In genomic region chr14:91830777-91831176, GRCh38 we compare ENCODE assay signal across 8 cellular contexts. TPM values are rescaled to one million over a fixed set of nuclear protein-coding genes. Genes with fewer than 3 reads are reported as not detected.
A peak's percentile ranks its signal among the peaks of the same experiment; 100 is the strongest.
DNase-seq lines count a peak whose midpoint lies in the region; ATAC-seq, FAIRE-seq and TF ChIP-seq lines count a peak whose summit lies in the region.

No MANE protein-coding gene starts in this region.

- H3K27ac Mint-ChIP-seq in neural progenitor cell, result no peak overlapping the region

- peaks cover 6% of the 10 kb centered on the region for H3K4me1 ChIP-seq in neural progenitor cell

- TF ChIP-seq CTCF in neural progenitor cell (IDR thresholded peaks at IDR 0.05) (no peak), foreskin fibroblast (IDR thresholded peaks at IDR 0.05; ENCODE audit: low read depth, low read length) (no peak), GM20000 (IDR thresholded peaks at IDR 0.05; ENCODE audit: extremely low read depth, missing control alignments) (no peak)

- H3K27me3 ChIP-seq in neural progenitor cell, result peaks cover 21% of the 10 kb centered on the region

- no peaks in the 10 kb centered on the region for H3K9me3 Mint-ChIP-seq in neural progenitor cell

- H3K4me3 ChIP-seq in neural progenitor cell (no peak overlapping the region), foreskin fibroblast (ENCODE audit: low read depth in 1 of 2, low read length in 2 of 2) (no peak overlapping the region)

- FAIRE-seq in frontal cortex (lab: Jason Lieb, UNC), result no peak

- H3K27ac ChIP-seq in neural progenitor cell, result no peak overlapping the region

- H3K9ac ChIP-seq in neural progenitor cell, result no peak overlapping the region

- H2AFZ ChIP-seq in neural progenitor cell (replicated peaks), result peak overlapping the region; percentile 36

- peaks cover 17% of the 10 kb centered on the region for H3K27me3 Mint-ChIP-seq in neural progenitor cell (ENCODE audit: insufficient read depth, low read depth)

- peaks cover 6% of the 10 kb centered on the region for H4K20me1 ChIP-seq in neural progenitor cell (ENCODE audit: low read depth)

- H3K9me3 ChIP-seq in neural progenitor cell (ENCODE audit: low read depth), result no peaks in the 10 kb centered on the region

- H3K79me2 ChIP-seq in neural progenitor cell (ENCODE audit: low read depth), result no peaks in the 10 kb centered on the region

- H3K4me3 Mint-ChIP-seq in neural progenitor cell, result no peak overlapping the region

- ATAC-seq in GM19043 (IDR thresholded peaks at IDR 0.05; ENCODE audit: low read depth, unreplicated experiment) (peak; percentile 85), HG02798 (IDR thresholded peaks at IDR 0.05; ENCODE audit: poor library complexity, unreplicated experiment) (peak; percentile 88)

- H3F3A ChIP-seq in neural progenitor cell (ENCODE audit: low read depth), result peaks cover 14% of the 10 kb centered on the region

- H3K36me3 ChIP-seq in neural progenitor cell, result no peaks in the 10 kb centered on the region

- H3K4me1 Mint-ChIP-seq in neural progenitor cell, result no peaks in the 10 kb centered on the region

- H3K36me3 Mint-ChIP-seq in neural progenitor cell, result no peaks in the 10 kb centered on the region

- peak; percentile 68 for DNase-seq in NCI-H510A treated with DMSO at 0.1 percent for 48 hours (lab: John Stamatoyannopoulos, UW)
- peak; percentile 45 for DNase-seq in neural progenitor cell (ENCODE audit: low spot score)
- no peak for DNase-seq in activated CD4-positive, CD25-positive, alpha-beta regulatory T cell treated with anti-CD3 and anti-CD28 coated beads, Interleukin-2, amount 50 U/mL, for 72 hours
- DNase-seq in foreskin fibroblast, result no peak
- DNase-seq in frontal cortex (ENCODE audit: low spot score in 2 of 2), result no peak
- DNase-seq in GM20000 (ENCODE audit: low spot score), result no peak

- peak overlapping the region; percentile 33 for H3K4me2 ChIP-seq in neural progenitor cell

RNA-seq across cellular contexts. Expression of gene TC2N, which starts 36.6 kb away (rescaled TPM):
- total RNA-seq in neural progenitor cell (ENCODE audit: low replicate concordance) (3.8 and 5.8 TPM in 2 replicates), frontal cortex (5.7 TPM)

Comparison
In these comparisons a context has a peak if more than half of its experiments do, and no peak if none do; other contexts are left out.
1. DNase-seq: peak in NCI-H510A treated with DMSO at 0.1 percent for 48 hours (single experiment) and neural progenitor cell (single experiment); none in activated CD4-positive, CD25-positive, alpha-beta regulatory T cell treated with anti-CD3 and anti-CD28 coated beads, Interleukin-2, amount 50 U/mL, for 72 hours (single experiment), foreskin fibroblast (0 of 2), frontal cortex (0 of 2) and GM20000 (single experiment).